1 cellular context compared by ENCODE assay signal in the genomic region with DNA sequence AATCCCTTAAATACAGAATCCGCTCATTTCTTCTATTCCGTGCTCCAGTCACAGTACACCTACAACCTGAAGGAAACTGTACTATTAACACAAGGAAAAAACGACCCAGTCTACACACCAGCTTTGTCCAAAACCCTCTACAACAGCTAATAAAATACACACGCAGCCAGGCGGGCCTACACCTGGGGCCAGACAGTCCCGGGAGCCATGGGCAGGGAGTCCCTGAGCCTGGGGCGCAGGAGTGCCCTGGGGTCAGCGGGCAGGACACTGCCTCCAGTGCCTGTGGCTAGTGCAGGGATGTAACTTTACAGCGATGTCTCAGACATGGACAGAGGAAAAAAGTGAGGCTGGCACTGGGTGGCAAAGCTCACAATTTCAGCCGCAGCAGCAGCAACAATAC.
A peak's percentile ranks its signal among the peaks of the same experiment; 100 is the strongest.
TF ChIP-seq lines count a peak whose summit lies in the region.

No MANE protein-coding gene starts in this region.

TF ChIP-seq in HepG2, 621 proteins besides CTCF, POLR2A, EP300 and RAD21:
- TF ChIP-seq TCF12 (IDR thresholded peaks at IDR 0.05) (no peak), TCF12 (CRISPR knock-in tag; IDR thresholded peaks at IDR 0.05) (0 out of 2 replicates have a peak, but pooled peaks have one; percentile 6), NONO (IDR thresholded peaks at IDR 0.05) (no peak), NONO (CRISPR knock-in tag; conservative IDR thresholded peaks at IDR 0.05) (0 out of 2 replicates have a peak, but pooled peaks have one; percentile 9), RELA (CRISPR knock-in tag; IDR thresholded peaks at IDR 0.05) (no peak), ERF (CRISPR knock-in tag; IDR thresholded peaks at IDR 0.05) (no peak)
- TF ChIP-seq, protein P1, sequence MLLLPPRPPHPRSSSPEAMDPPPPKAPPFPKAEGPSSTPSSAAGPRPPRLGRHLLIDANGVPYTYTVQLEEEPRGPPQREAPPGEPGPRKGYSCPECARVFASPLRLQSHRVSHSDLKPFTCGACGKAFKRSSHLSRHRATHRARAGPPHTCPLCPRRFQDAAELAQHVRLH (CRISPR knock-in tag; IDR thresholded peaks at IDR 0.05; ENCODE audit: borderline replicate concordance, low read depth) = no peak
